Comparison of ENCODE assay signal across 12 cellular contexts in genomic region chr17:40574292-40574691, GRCh38. TPM values are rescaled to one million over a fixed set of nuclear protein-coding genes. Genes with fewer than 3 reads are reported as not detected.
"Had no signal": no experiment of that assay in that cellular context is flagged by ENCODE, and none has a peak within 500 bp of the region (broad histone marks: within the 10 kb centered on the region; RNA-seq: fewer than 3 reads in every experiment).

No MANE protein-coding gene starts in this region.

- H3K4me3 ChIP-seq: GM23248, HAP-1 had no signal

- ATAC-seq: HCT116 had no signal

- H3K9ac ChIP-seq: GM23248, KMS-11 had no signal

- FAIRE-seq: HTR-8/SVneo had no signal

- H3K4me1 ChIP-seq: HAP-1 had no signal

- DNase-seq: GM23248, GOT3, H7, IMR-90, Karpas-422, KBM-7 had no signal

- H3K4me2 ChIP-seq: KMS-11 had no signal

- H3K36me3 ChIP-seq: HAP-1 had no signal

- H3K27ac ChIP-seq: GM23248, KMS-11 had no signal

- H2AFZ ChIP-seq: GM23248 had no signal

- H3K9me3 ChIP-seq: HAP-1 had no signal

RNA-seq across cellular contexts. Expression of gene CCR7, which starts 9.0 kb away (rescaled TPM):
- total RNA-seq: GM23248, H4, HT-29 had no signal
